Comparison of ENCODE assay signal across 1 cellular context in the genomic region with DNA sequence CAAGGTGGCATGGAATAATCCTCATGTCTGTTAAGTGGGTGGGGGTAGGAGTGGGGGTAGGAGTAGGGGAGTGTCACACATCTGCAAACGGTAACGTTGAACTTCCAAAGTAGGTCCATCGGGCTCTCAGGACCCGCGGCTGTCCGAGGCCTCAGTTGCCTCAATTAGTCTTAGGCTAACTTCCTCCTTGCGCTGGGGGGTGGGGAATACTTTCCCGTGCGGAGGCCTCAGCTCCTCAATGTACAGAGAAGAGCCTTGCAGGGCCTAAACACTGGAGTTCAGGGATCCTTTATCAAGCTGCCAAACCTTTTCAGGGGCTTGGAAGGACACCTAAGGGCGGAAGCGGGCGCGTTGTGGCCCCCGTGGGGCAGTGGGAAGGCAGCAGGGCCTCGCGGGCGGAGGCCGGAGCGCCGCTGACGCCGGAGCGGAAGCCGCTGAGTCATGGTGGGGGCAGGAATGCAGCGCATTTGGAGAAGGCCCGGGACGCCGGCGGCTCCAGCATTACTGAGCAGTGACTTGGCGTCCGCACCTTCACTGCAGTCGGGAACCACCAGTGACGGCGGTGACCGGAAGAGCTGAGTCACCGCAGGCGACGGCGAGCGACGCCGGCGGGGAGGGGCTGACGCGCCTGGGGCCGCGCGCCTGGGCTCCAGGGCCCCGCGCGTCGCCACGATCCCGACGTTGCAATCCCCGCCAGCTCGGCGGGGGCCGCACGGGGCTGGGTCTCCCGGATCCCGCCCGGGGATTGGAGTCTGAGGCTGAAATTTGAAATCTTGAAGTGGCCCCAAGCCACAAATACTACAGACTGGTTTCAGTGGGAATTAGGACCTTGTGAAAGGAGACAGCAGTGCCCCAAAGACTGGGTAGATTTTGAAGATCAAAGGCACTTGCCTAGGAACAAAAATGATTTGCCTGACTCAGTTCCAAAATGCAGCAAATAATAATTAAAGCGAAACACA.
TF ChIP-seq lines count a peak whose summit lies in the region.

No MANE protein-coding gene starts in this region.

TF ChIP-seq in HepG2, 621 proteins besides CTCF, POLR2A, EP300 and RAD21 (continued from another document and continues in another):
- TF ChIP-seq, protein P1, sequence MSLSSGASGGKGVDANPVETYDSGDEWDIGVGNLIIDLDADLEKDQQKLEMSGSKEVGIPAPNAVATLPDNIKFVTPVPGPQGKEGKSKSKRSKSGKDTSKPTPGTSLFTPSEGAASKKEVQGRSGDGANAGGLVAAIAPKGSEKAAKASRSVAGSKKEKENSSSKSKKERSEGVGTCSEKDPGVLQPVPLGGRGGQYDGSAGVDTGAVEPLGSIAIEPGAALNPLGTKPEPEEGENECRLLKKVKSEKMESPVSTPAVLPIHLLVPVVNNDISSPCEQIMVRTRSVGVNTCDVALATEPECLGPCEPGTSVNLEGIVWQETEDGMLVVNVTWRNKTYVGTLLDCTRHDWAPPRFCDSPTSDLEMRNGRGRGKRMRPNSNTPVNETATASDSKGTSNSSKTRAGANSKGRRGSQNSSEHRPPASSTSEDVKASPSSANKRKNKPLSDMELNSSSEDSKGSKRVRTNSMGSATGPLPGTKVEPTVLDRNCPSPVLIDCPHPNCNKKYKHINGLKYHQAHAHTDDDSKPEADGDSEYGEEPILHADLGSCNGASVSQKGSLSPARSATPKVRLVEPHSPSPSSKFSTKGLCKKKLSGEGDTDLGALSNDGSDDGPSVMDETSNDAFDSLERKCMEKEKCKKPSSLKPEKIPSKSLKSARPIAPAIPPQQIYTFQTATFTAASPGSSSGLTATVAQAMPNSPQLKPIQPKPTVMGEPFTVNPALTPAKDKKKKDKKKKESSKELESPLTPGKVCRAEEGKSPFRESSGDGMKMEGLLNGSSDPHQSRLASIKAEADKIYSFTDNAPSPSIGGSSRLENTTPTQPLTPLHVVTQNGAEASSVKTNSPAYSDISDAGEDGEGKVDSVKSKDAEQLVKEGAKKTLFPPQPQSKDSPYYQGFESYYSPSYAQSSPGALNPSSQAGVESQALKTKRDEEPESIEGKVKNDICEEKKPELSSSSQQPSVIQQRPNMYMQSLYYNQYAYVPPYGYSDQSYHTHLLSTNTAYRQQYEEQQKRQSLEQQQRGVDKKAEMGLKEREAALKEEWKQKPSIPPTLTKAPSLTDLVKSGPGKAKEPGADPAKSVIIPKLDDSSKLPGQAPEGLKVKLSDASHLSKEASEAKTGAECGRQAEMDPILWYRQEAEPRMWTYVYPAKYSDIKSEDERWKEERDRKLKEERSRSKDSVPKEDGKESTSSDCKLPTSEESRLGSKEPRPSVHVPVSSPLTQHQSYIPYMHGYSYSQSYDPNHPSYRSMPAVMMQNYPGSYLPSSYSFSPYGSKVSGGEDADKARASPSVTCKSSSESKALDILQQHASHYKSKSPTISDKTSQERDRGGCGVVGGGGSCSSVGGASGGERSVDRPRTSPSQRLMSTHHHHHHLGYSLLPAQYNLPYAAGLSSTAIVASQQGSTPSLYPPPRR (CRISPR knock-in tag; IDR thresholded peaks at IDR 0.05; ENCODE audit: borderline replicate concordance) = peak; percentile 64
- TF ChIP-seq TIGD3 (CRISPR knock-in tag; IDR thresholded peaks at IDR 0.05; ENCODE audit: borderline replicate concordance) = peak; percentile 79; the same call in 1 of the 2 replicates
- TF ChIP-seq YEATS4 (CRISPR knock-in tag; IDR thresholded peaks at IDR 0.05; ENCODE audit: borderline replicate concordance) = peak; percentile 94
- no peak for TF ChIP-seq ZNF326 (CRISPR knock-in tag; IDR thresholded peaks at IDR 0.05; ENCODE audit: borderline replicate concordance)
- TF ChIP-seq ZNF629 (CRISPR knock-in tag; conservative IDR thresholded peaks at IDR 0.05) = no peak
- TF ChIP-seq SOX5 (CRISPR knock-in tag; IDR thresholded peaks at IDR 0.05; ENCODE audit: borderline replicate concordance) = peak; percentile 63; the same call in 1 of the 2 replicates
- TF ChIP-seq ZNF337 (CRISPR knock-in tag; IDR thresholded peaks at IDR 0.05; ENCODE audit: borderline replicate concordance, low read depth) = no peak
- peak; percentile 93; the same call in 1 of the 2 replicates for TF ChIP-seq THYN1 (CRISPR knock-in tag; IDR thresholded peaks at IDR 0.05; ENCODE audit: borderline replicate concordance, low read depth)
- TF ChIP-seq ZFP36 (IDR thresholded peaks at IDR 0.05; ENCODE audit: borderline replicate concordance, low read depth, low read length, partially characterized antibody) = no peak
- no peak for TF ChIP-seq ZFP62 (CRISPR knock-in tag; IDR thresholded peaks at IDR 0.05)
- TF ChIP-seq SMC3 (IDR thresholded peaks at IDR 0.05; ENCODE audit: low read length) = no peak
- TF ChIP-seq PCBP1 (IDR thresholded peaks at IDR 0.05; ENCODE audit: borderline replicate concordance, low read depth, low read length) = no peak
- 0 out of 2 replicates have a peak, but pooled peaks have one; percentile 84 for TF ChIP-seq ZNF136 (CRISPR knock-in tag; IDR thresholded peaks at IDR 0.05; ENCODE audit: low read depth)
- TF ChIP-seq ZNF333 (CRISPR knock-in tag; IDR thresholded peaks at IDR 0.05; ENCODE audit: borderline replicate concordance) = peak; percentile 74; the same call in 1 of the 2 replicates
- no peak for TF ChIP-seq SRSF4 (IDR thresholded peaks at IDR 0.05; ENCODE audit: low read depth, low read length, poor library complexity, severe bottlenecking)
- peak; percentile 70; the same call in 1 of the 2 replicates for TF ChIP-seq SIN3A (IDR thresholded peaks at IDR 0.05; ENCODE audit: borderline replicate concordance, low read depth, low read length)
- TF ChIP-seq TBX2 (CRISPR knock-in tag; IDR thresholded peaks at IDR 0.05; ENCODE audit: borderline replicate concordance) = peak; percentile 94
- TF ChIP-seq ZNF720 (CRISPR knock-in tag; IDR thresholded peaks at IDR 0.05) = no peak
- TF ChIP-seq PAF1 (CRISPR knock-in tag; IDR thresholded peaks at IDR 0.05) = no peak
- peak; percentile 49; the same call in 1 of the 2 replicates for TF ChIP-seq ZNF749 (CRISPR knock-in tag; IDR thresholded peaks at IDR 0.05; ENCODE audit: borderline replicate concordance)
- peak; percentile 80 for TF ChIP-seq RXRB (CRISPR knock-in tag; IDR thresholded peaks at IDR 0.05; ENCODE audit: borderline replicate concordance)
- TF ChIP-seq DDIT3 (CRISPR knock-in tag; IDR thresholded peaks at IDR 0.05) = no peak
- TF ChIP-seq MATR3 (CRISPR knock-in tag; IDR thresholded peaks at IDR 0.05) = no peak
- peak; percentile 84; the same call in 1 of the 2 replicates for TF ChIP-seq ZSCAN5A (CRISPR knock-in tag; IDR thresholded peaks at IDR 0.05; ENCODE audit: borderline replicate concordance)
- peak; percentile 89; the same call in 1 of the 2 replicates for TF ChIP-seq RFXAP (CRISPR knock-in tag; IDR thresholded peaks at IDR 0.05; ENCODE audit: borderline replicate concordance)
- 0 out of 2 replicates have a peak, but pooled peaks have one; percentile 16 for TF ChIP-seq ZC3H4 (CRISPR knock-in tag; IDR thresholded peaks at IDR 0.05; ENCODE audit: borderline replicate concordance)
- no peak for TF ChIP-seq HNF4G (IDR thresholded peaks at IDR 0.05; ENCODE audit: borderline replicate concordance, low read depth, low read length)
- TF ChIP-seq HNF4G (CRISPR knock-in tag; IDR thresholded peaks at IDR 0.05; ENCODE audit: borderline replicate concordance, low read depth) = 0 out of 2 replicates have a peak, but pooled peaks have one; percentile 48
- TF ChIP-seq MAFG (CRISPR knock-in tag; IDR thresholded peaks at IDR 0.05) = peak; percentile 100
- TF ChIP-seq ATF1 (CRISPR knock-in tag; IDR thresholded peaks at IDR 0.05) = peak; percentile 70
- peak; percentile 94 for TF ChIP-seq ZNF431 (CRISPR knock-in tag; IDR thresholded peaks at IDR 0.05; ENCODE audit: borderline replicate concordance, low read depth)
- TF ChIP-seq GATAD2A (CRISPR knock-in tag; IDR thresholded peaks at IDR 0.05) = peak; percentile 68
- TF ChIP-seq, protein P2, sequence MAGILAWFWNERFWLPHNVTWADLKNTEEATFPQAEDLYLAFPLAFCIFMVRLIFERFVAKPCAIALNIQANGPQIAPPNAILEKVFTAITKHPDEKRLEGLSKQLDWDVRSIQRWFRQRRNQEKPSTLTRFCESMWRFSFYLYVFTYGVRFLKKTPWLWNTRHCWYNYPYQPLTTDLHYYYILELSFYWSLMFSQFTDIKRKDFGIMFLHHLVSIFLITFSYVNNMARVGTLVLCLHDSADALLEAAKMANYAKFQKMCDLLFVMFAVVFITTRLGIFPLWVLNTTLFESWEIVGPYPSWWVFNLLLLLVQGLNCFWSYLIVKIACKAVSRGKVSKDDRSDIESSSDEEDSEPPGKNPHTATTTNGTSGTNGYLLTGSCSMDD (CRISPR knock-in tag; IDR thresholded peaks at IDR 0.05) = no peak
- TF ChIP-seq ONECUT2 (CRISPR knock-in tag; IDR thresholded peaks at IDR 0.05) = no peak
- TF ChIP-seq, protein P3, sequence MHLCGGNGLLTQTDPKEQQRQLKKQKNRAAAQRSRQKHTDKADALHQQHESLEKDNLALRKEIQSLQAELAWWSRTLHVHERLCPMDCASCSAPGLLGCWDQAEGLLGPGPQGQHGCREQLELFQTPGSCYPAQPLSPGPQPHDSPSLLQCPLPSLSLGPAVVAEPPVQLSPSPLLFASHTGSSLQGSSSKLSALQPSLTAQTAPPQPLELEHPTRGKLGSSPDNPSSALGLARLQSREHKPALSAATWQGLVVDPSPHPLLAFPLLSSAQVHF (CRISPR knock-in tag; IDR thresholded peaks at IDR 0.05) = no peak
- TF ChIP-seq ZNF124 (CRISPR knock-in tag; IDR thresholded peaks at IDR 0.05) = peak; percentile 75; the same call in 1 of the 2 replicates
- TF ChIP-seq ZNF34 (CRISPR knock-in tag; IDR thresholded peaks at IDR 0.05; ENCODE audit: borderline replicate concordance) = no peak; the same call in 1 of the 2 replicates
- TF ChIP-seq ZNF331 (CRISPR knock-in tag; IDR thresholded peaks at IDR 0.05) = peak; percentile 85; the same call in 1 of the 2 replicates
- TF ChIP-seq ZNF549 (CRISPR knock-in tag; IDR thresholded peaks at IDR 0.05) = peak; percentile 73; the same call in 1 of the 2 replicates
- TF ChIP-seq GZF1 (CRISPR knock-in tag; IDR thresholded peaks at IDR 0.05) = 0 out of 2 replicates have a peak, but pooled peaks have one; percentile 62
- TF ChIP-seq ZNF18 (CRISPR knock-in tag; IDR thresholded peaks at IDR 0.05; ENCODE audit: insufficient replicate concordance) = no peak
- TF ChIP-seq ZZZ3 (CRISPR knock-in tag; IDR thresholded peaks at IDR 0.05; ENCODE audit: borderline replicate concordance) = no peak
- no peak; the same call in 1 of the 2 replicates for TF ChIP-seq NFYC (CRISPR knock-in tag; IDR thresholded peaks at IDR 0.05)
- TF ChIP-seq, protein P4, sequence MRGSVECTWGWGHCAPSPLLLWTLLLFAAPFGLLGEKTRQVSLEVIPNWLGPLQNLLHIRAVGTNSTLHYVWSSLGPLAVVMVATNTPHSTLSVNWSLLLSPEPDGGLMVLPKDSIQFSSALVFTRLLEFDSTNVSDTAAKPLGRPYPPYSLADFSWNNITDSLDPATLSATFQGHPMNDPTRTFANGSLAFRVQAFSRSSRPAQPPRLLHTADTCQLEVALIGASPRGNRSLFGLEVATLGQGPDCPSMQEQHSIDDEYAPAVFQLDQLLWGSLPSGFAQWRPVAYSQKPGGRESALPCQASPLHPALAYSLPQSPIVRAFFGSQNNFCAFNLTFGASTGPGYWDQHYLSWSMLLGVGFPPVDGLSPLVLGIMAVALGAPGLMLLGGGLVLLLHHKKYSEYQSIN (CRISPR knock-in tag; IDR thresholded peaks at IDR 0.05; ENCODE audit: borderline replicate concordance) = no peak
- peak; percentile 14; the same call in 1 of the 2 replicates for TF ChIP-seq ZNF446 (CRISPR knock-in tag; IDR thresholded peaks at IDR 0.05)
- peak; percentile 36 for TF ChIP-seq RBM22 (optimal IDR thresholded peaks at IDR 0.05; ENCODE audit: low read length)
- TF ChIP-seq NONO (IDR thresholded peaks at IDR 0.05) = no peak
- peak; percentile 90 for TF ChIP-seq NONO (CRISPR knock-in tag; conservative IDR thresholded peaks at IDR 0.05)
- TF ChIP-seq SP140L (CRISPR knock-in tag; IDR thresholded peaks at IDR 0.05; ENCODE audit: borderline replicate concordance) = peak; percentile 89; the same call in 1 of the 2 replicates
- TF ChIP-seq POLR2AphosphoS2 (IDR thresholded peaks at IDR 0.05; ENCODE audit: low read depth, low read length) = no peak
- TF ChIP-seq ZNF468 (CRISPR knock-in tag; IDR thresholded peaks at IDR 0.05) = no peak
- TF ChIP-seq MYPOP (CRISPR knock-in tag; IDR thresholded peaks at IDR 0.05) = peak; percentile 94
